10 cellular contexts compared by ENCODE assay signal in the genomic region with DNA sequence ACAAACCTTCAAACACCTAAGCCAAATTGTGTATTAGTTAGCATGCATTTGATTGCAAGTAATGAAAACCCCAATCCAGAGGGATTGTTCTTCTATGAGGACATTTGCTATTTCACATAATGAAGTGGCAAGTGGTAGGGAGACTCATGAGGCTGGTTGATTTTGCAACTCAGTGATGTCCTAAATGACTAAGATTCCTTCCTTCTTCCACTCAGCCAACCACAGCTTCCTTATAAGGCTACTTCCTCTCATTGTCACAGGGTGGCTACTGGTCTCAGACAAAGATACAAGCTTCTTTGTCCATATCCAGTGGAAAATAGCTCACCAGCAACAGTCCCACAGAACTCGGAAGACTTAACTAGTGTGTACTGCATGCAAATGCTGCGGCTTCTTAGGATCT. TPM values are rescaled to one million over a fixed set of nuclear protein-coding genes. Genes with fewer than 3 reads are reported as not detected.
DNase-seq lines count a peak whose midpoint lies in the region; ATAC-seq and TF ChIP-seq lines count a peak whose summit lies in the region.
"Had no signal": no experiment of that assay in that cellular context is flagged by ENCODE, and none has a peak within 500 bp of the region (broad histone marks: within the 10 kb centered on the region; RNA-seq: fewer than 3 reads in every experiment).

No MANE protein-coding gene starts in this region.

- H3K9me3 ChIP-seq in gastrocnemius medialis = no peaks in the 10 kb centered on the region
- H3K9me3 ChIP-seq: thyroid gland had no signal

- TF ChIP-seq POLR2A in gastrocnemius medialis (IDR thresholded peaks at IDR 0.05) = no peak

- in situ Hi-C loops in gastrocnemius medialis (cut with MboI; ENCODE audit: low sequenced_read_pairs in 4 of 4) = no loop called here

- no peak overlapping the region for H3K4me3 ChIP-seq in gastrocnemius medialis
- H3K4me3 ChIP-seq: thyroid gland had no signal

- TF ChIP-seq CTCF in gastrocnemius medialis (IDR thresholded peaks at IDR 0.05 in 4 of 5, conservative IDR thresholded peaks at IDR 0.05 in 1 of 5) = no peak

- no peaks in the 10 kb centered on the region for H3K4me1 ChIP-seq in gastrocnemius medialis
- H3K4me1 ChIP-seq: thyroid gland had no signal

- peak; percentile 46 for ATAC-seq in esophagus mucosa
- ATAC-seq in gastrocnemius medialis = peak; percentile 41 to 69
- ATAC-seq in HG02678 (IDR thresholded peaks at IDR 0.05; ENCODE audit: unreplicated experiment) = no peak

- H3K27me3 ChIP-seq in gastrocnemius medialis = no peaks in the 10 kb centered on the region
- H3K27me3 ChIP-seq: thyroid gland had no signal

- H3K36me3 ChIP-seq in gastrocnemius medialis = no peaks in the 10 kb centered on the region
- H3K36me3 ChIP-seq: thyroid gland had no signal

- intact Hi-C loops in gastrocnemius medialis (cut with DNase I; ENCODE audit: low total_unique reads) = no loop called here

- peak; percentile 4 for DNase-seq in NCI-H82 (lab: John Stamatoyannopoulos, UW)
- no peak for DNase-seq in NCI-H82 treated with DMSO at 0.1 percent for 48 hours (lab: John Stamatoyannopoulos, UW; ENCODE audit: unreplicated experiment)
- DNase-seq in HT1080 (ENCODE audit: low read depth) = peak; percentile 84
- no peak for DNase-seq in gastrocnemius medialis
- DNase-seq in stimulated activated CD4-positive, alpha-beta T cell treated with anti-CD3 and anti-CD28 coated beads, Interleukin-1b, Interleukin-23, amount 100 ng/mL, for 48 hours = no peak
- no peak for DNase-seq in stimulated activated CD4-positive, alpha-beta T cell treated with anti-CD3 and anti-CD28 coated beads, Interleukin-15, amount 100 ng/mL, for 24 hours
- DNase-seq: RPMI8226, thyroid gland had no signal

- peak overlapping the region in 1 of 4 donors; percentile 31 for H3K27ac ChIP-seq in gastrocnemius medialis
- H3K27ac ChIP-seq: thyroid gland had no signal

RNA-seq across cellular contexts. Expression of gene OTC, which starts 5.3 kb away (rescaled TPM):
- not detected in 2 replicates for total RNA-seq in HT1080 (2014; rRNA removed; shearing (Covaris generic))
- polyA plus RNA-seq in HT1080 (2015; cell fraction: cytosol; rRNA removed) = not detected in 2 replicates
- polyA plus RNA-seq in HT1080 (2015; cell fraction: nucleus; rRNA removed) = not detected in 2 replicates
- total RNA-seq in esophagus mucosa (not detected), gastrocnemius medialis (under 1 TPM in 1 of 4 donors, not detected in 3; 0.27 TPM)

RNA-seq across cellular contexts. Expression of gene RPGR, which starts 19.8 kb away (rescaled TPM):
- total RNA-seq in HT1080 (2014; rRNA removed; shearing (Covaris generic)) = 6.9 and 7.2 TPM in 2 replicates
- 6.7 and 9.9 TPM in 2 replicates for polyA plus RNA-seq in HT1080 (2015; cell fraction: cytosol; rRNA removed)
- polyA plus RNA-seq in HT1080 (2015; cell fraction: nucleus; rRNA removed) = 15.5 and 16.1 TPM in 2 replicates
- 7.1 TPM for total RNA-seq in esophagus mucosa
- total RNA-seq in gastrocnemius medialis = 10 to 100 TPM; 10.5 to 28.7 (median 13.7) TPM

Comparison
In these comparisons a context has a peak if more than half of its experiments do, and no peak if none do; other contexts are left out.
1. DNase-seq: peak in NCI-H82 (single experiment) and HT1080 (single experiment); none in NCI-H82 treated with DMSO at 0.1 percent for 48 hours (single experiment), gastrocnemius medialis (0 of 2), stimulated activated CD4-positive, alpha-beta T cell treated with anti-CD3 and anti-CD28 coated beads, Interleukin-1b, Interleukin-23, amount 100 ng/mL, for 48 hours (single experiment) and stimulated activated CD4-positive, alpha-beta T cell treated with anti-CD3 and anti-CD28 coated beads, Interleukin-15, amount 100 ng/mL, for 24 hours (single experiment).